ENCODE assay signal across 19 cellular contexts in genomic region chr12:27914956-27915355, GRCh38. TPM values are rescaled to one million over a fixed set of nuclear protein-coding genes. Genes with fewer than 3 reads are reported as not detected.
"Had no signal": no experiment of that assay in that cellular context is flagged by ENCODE, and none has a peak within 500 bp of the region (broad histone marks: within the 10 kb centered on the region; RNA-seq: fewer than 3 reads in every experiment).

No MANE protein-coding gene starts in this region.

- H3K9ac ChIP-seq: neural progenitor cell had no signal

- ATAC-seq: left lung; naive thymus-derived CD8-positive, alpha-beta T cell; stimulated activated naive B cell treated with anti-CD40 and anti-IgM and Interleukin-4, amounts not matched to agents 10 μg/mL and 1 μg/mL and 100 μg/mL, for 72 hours had no signal

- H3K4me2 ChIP-seq: neural progenitor cell had no signal

- H3K4me1 ChIP-seq: adrenal gland, left lung, neural progenitor cell, uterus had no signal

- H2AFZ ChIP-seq: neural progenitor cell had no signal

- H3K9me3 ChIP-seq: adrenal gland, ascending aorta, left lung, uterus had no signal

- DNase-seq: activated CD4-positive, alpha-beta T cell treated with anti-CD3 and anti-CD28 coated beads for 1 hour; activated gamma-delta T cell treated with Interleukin-2 at 50 U/mL for 16 hours; activated T-cell treated with anti-CD3 and anti-CD28 coated beads, Interleukin-2, amount 50 U/mL, for 1 hour; adrenal gland; brain microvascular endothelial cell; effector CD4-positive, alpha-beta T cell; erythroblast; foreskin melanocyte; hippocampal formation; kidney glomerular epithelial cell; left lung; naive thymus-derived CD8-positive, alpha-beta T cell; stimulated activated CD4-positive, alpha-beta T cell treated with anti-CD3 and anti-CD28 coated beads, Interleukin-2, amount 100 ng/mL, for 48 hours; stimulated activated CD8-positive, alpha-beta memory T cell treated with anti-CD3 and anti-CD28 coated beads, Interleukin-4, amount 100 ng/mL, for 48 hours; stimulated activated naive B cell treated with anti-CD40 and anti-IgM and Interleukin-4, amounts not matched to agents 10 μg/mL and 1 μg/mL and 100 μg/mL, for 72 hours; trophoblast cell; uterus had no signal

- H3K27me3 ChIP-seq: adrenal gland, ascending aorta, brain microvascular endothelial cell, left lung, neural progenitor cell, uterus had no signal

- H3K4me3 ChIP-seq: adrenal gland, ascending aorta, left lung, neural progenitor cell, uterus had no signal

- H3K27ac ChIP-seq: adrenal gland, brain microvascular endothelial cell, left lung, neural progenitor cell, uterus had no signal

- H3K36me3 ChIP-seq: adrenal gland, ascending aorta, brain microvascular endothelial cell, left lung, neural progenitor cell, uterus had no signal

RNA-seq across cellular contexts. Expression of gene PTHLH, which starts 57.6 kb away (rescaled TPM):
- total RNA-seq: ascending aorta; naive thymus-derived CD8-positive, alpha-beta T cell had no signal
- polyA plus RNA-seq: naive thymus-derived CD8-positive, alpha-beta T cell had no signal
